12 cellular contexts compared by ENCODE assay signal in the genomic region with DNA sequence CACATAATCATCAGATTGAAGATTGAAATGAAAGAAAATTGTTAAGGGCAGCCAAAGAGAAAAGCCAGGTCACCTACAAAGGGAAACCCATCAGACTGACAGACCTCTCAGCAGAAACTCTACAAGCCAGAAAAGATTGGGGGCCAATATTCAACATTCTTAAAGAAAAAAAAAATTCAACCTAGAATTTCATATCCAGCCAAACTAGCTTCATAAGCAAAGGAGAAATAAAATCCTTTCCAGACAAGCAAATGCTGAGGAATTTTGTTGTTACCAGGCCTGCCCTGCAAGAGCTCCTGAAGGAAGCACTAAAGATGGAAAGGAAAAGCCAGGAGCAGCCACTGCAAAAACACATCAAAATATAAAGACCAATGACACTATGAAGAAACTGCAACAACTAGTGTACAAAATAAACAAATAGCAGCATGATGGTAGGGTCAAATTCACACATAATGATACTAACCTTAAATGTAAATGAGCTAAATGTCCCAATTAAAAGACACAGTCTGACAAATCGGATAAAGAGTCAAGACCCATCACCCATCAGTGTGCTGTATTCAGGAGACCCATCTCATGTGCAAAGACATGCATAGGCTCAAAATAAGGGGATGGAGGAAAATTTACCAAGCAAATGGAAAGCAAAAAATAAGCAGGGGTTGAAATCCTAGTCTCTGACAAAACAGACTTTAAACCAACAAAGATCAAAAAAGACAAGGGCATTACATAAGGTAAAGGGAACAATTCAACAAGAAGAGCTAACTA. TPM values are rescaled to one million over a fixed set of nuclear protein-coding genes. Genes with fewer than 3 reads are reported as not detected.
"Had no signal": no experiment of that assay in that cellular context is flagged by ENCODE, and none has a peak within 500 bp of the region (broad histone marks: within the 10 kb centered on the region; RNA-seq: fewer than 3 reads in every experiment).

No MANE protein-coding gene starts in this region.

RNA-seq across cellular contexts. Expression of gene HNMT, which starts 29.6 kb away (rescaled TPM):
- total RNA-seq: activated B cell treated with CpG ODN at 0.5 μM for 24 hours; activated CD4-positive, alpha-beta memory T cell treated with anti-CD3 and anti-CD28 coated beads for 36 hours; activated CD4-positive, alpha-beta memory T cell treated with anti-CD3 and anti-CD28 coated beads, Interleukin-2, amount 10 ng/mL, durations not matched to agents 7 days and 5 days; activated CD4-positive, alpha-beta T cell treated with anti-CD3 and anti-CD28 coated beads for 36 hours; activated CD4-positive, alpha-beta T cell treated with anti-CD3 and anti-CD28 coated beads, Interleukin-2, amount 10 ng/mL, durations not matched to agents 24 days and 14 days; activated CD4-positive, alpha-beta T cell treated with anti-CD3 and anti-CD28 coated beads, Interleukin-2, amount 10 ng/mL, durations not matched to agents 7 days and 5 days; activated CD8-positive, alpha-beta memory T cell treated with anti-CD3 and anti-CD28 coated beads for 36 hours; activated CD8-positive, alpha-beta memory T cell treated with anti-CD3 and anti-CD28 coated beads, Interleukin-2, amount 10 ng/mL, durations not matched to agents 7 days and 5 days; activated CD8-positive, alpha-beta T cell treated with anti-CD3 and anti-CD28 coated beads for 36 hours; activated CD8-positive, alpha-beta T cell treated with anti-CD3 and anti-CD28 coated beads, Interleukin-2, amount 10 ng/mL, durations not matched to agents 7 days and 5 days; T-helper 1 cell treated with Interleukin-12 subunit alpha and Interleukin-12 subunit beta and Interleukin-4 antibody, amounts not matched to agents 30 ng/mL and 1 ng/mL, for 36 hours; T-helper 2 cell treated with Interferon-gamma antibody and Interleukin-4, amounts not matched to agents 100 ng/mL and 5 ng/mL, for 36 hours had no signal
